ENCODE assay signal across 20 cellular contexts in genomic region chr15:70069716-70070115, GRCh38.
"Had no signal": no experiment of that assay in that cellular context is flagged by ENCODE, and none has a peak within 500 bp of the region (broad histone marks: within the 10 kb centered on the region; RNA-seq: fewer than 3 reads in every experiment).

No MANE protein-coding gene starts in this region.

- H3K27me3 ChIP-seq: colonic mucosa, esophagus muscularis mucosa, foreskin keratinocyte, gastroesophageal sphincter, heart left ventricle, hepatocyte, left lung had no signal

- H3K9me3 Mint-ChIP-seq: dendritic cell treated with granulocyte-macrophage colony-stimulating factor and Interleukin-4, amounts not matched to agents 40 ng/mL and 50 ng/mL, for 4 days; immature natural killer cell; naive thymus-derived CD4-positive, alpha-beta T cell had no signal

- ATAC-seq: foreskin keratinocyte; gastroesophageal sphincter; left cardiac atrium; left lung; lower lobe of right lung; naive thymus-derived CD4-positive, alpha-beta T cell had no signal

- H3K9me3 ChIP-seq: colonic mucosa, esophagus muscularis mucosa, gastroesophageal sphincter, heart left ventricle, left lung, lower lobe of right lung had no signal

- H3K4me2 ChIP-seq: hepatocyte had no signal

- H3K27ac Mint-ChIP-seq: dendritic cell treated with granulocyte-macrophage colony-stimulating factor and Interleukin-4, amounts not matched to agents 40 ng/mL and 50 ng/mL, for 4 days; immature natural killer cell; naive thymus-derived CD4-positive, alpha-beta T cell had no signal

- DNase-seq: colonic mucosa; cortex of kidney; effector CD4-positive, alpha-beta T cell; effector memory CD4-positive, alpha-beta T cell; foreskin keratinocyte; immature natural killer cell; islet precursor cell; left cardiac atrium; left lung; left ventricle myocardium superior; lower lobe of right lung; mesendoderm; naive thymus-derived CD4-positive, alpha-beta T cell had no signal

- H3K4me3 Mint-ChIP-seq: dendritic cell treated with granulocyte-macrophage colony-stimulating factor and Interleukin-4, amounts not matched to agents 40 ng/mL and 50 ng/mL, for 4 days; immature natural killer cell; naive thymus-derived CD4-positive, alpha-beta T cell had no signal

- FAIRE-seq: endothelial cell of umbilical vein, frontal cortex had no signal

- H3K4me1 Mint-ChIP-seq: immature natural killer cell had no signal

- H3K27me3 Mint-ChIP-seq: dendritic cell treated with granulocyte-macrophage colony-stimulating factor and Interleukin-4, amounts not matched to agents 40 ng/mL and 50 ng/mL, for 4 days; naive thymus-derived CD4-positive, alpha-beta T cell had no signal

- H3K4me3 ChIP-seq: colonic mucosa, esophagus muscularis mucosa, gastroesophageal sphincter, heart left ventricle, hepatocyte, left lung, lower lobe of right lung had no signal

- H3K27ac ChIP-seq: colonic mucosa, foreskin keratinocyte, gastroesophageal sphincter, hepatocyte, left lung, lower lobe of right lung had no signal

- H3K4me1 ChIP-seq: foreskin keratinocyte had no signal

- H2AFZ ChIP-seq: hepatocyte had no signal
